ENCODE assay signal across 8 cellular contexts in genomic region chr1:229341811-229342304, GRCh38. TPM values are rescaled to one million over a fixed set of nuclear protein-coding genes. Genes with fewer than 3 reads are reported as not detected.
DNase-seq lines count a peak whose midpoint lies in the region; ATAC-seq lines count a peak whose summit lies in the region.

No MANE protein-coding gene starts in this region.

- H3K4me1 ChIP-seq in SJCRH30 (peaks cover 6% of the 10 kb centered on the region; the same call in 1 of the 2 replicates), endocrine pancreas (ENCODE audit: control insufficient read depth, insufficient read depth, low read length) (peaks cover 8% of the 10 kb centered on the region), mucosa of stomach (ENCODE audit: control insufficient read depth, insufficient read depth, low read length) (peaks cover 14% of the 10 kb centered on the region)

- ATAC-seq in GM19467 (IDR thresholded peaks at IDR 0.05; ENCODE audit: unreplicated experiment) (peak; percentile 20), HG03520 (IDR thresholded peaks at IDR 0.05; ENCODE audit: unreplicated experiment) (peak; percentile 27)

- H3K4me3 ChIP-seq in SJCRH30, result peak overlapping the region; percentile 94
- peak overlapping the region; percentile 79 for H3K4me3 ChIP-seq in endocrine pancreas (ENCODE audit: control insufficient read depth, insufficient read depth, low read length)
- peak overlapping the region; percentile 46 for H3K4me3 ChIP-seq in mucosa of stomach (ENCODE audit: low read length)

- H3K36me3 ChIP-seq in SJCRH30 (0 out of 2 replicates have a peak, but pooled peaks cover 3% of the 10 kb centered on the region), endocrine pancreas (ENCODE audit: control insufficient read depth, insufficient read depth, low read length) (no peaks in the 10 kb centered on the region), mucosa of stomach (ENCODE audit: control insufficient read depth, insufficient read depth, low read length) (no peaks in the 10 kb centered on the region)

- peak overlapping the region; percentile 79 for H3K9ac ChIP-seq in endocrine pancreas (ENCODE audit: control insufficient read depth, insufficient read depth, low read length)
- peak overlapping the region; percentile 68 for H3K9ac ChIP-seq in mucosa of stomach (ENCODE audit: low read length)

- DNase-seq in DMS114 treated with DMSO at 0.1 percent for 48 hours (lab: John Stamatoyannopoulos, UW; ENCODE audit: unreplicated experiment) (peak; percentile 11), SJCRH30 (peak in 1 of 2 experiments; percentile 62), HT-29 (ENCODE audit: low spot score) (no peak), dedifferentiated amniotic fluid mesenchymal stem cell (ENCODE audit: extremely low spot score) (no peak)

- H3K9me3 ChIP-seq in SJCRH30 (replicated peaks) (no peaks in the 10 kb centered on the region), endocrine pancreas (ENCODE audit: control insufficient read depth, low read length) (no peaks in the 10 kb centered on the region), mucosa of stomach (ENCODE audit: control insufficient read depth, low read length) (no peaks in the 10 kb centered on the region)

- no peaks in the 10 kb centered on the region for H3K27me3 ChIP-seq in SJCRH30
- H3K27me3 ChIP-seq in endocrine pancreas (ENCODE audit: control insufficient read depth, insufficient read depth, low read length), result no peaks in the 10 kb centered on the region
- H3K27me3 ChIP-seq in mucosa of stomach (ENCODE audit: control insufficient read depth, insufficient read depth, low read length), result peaks cover 14% of the 10 kb centered on the region

- H3K27ac ChIP-seq in SJCRH30, result peak overlapping the region; percentile 77

RNA-seq across cellular contexts. Expression of gene CCSAP, which starts 1.0 kb away (rescaled TPM):
- total RNA-seq in SJCRH30 (2014; rRNA removed; shearing (Covaris generic)), result 33.5 and 39.0 TPM in 2 replicates
- total RNA-seq in HT-29 (2014; rRNA removed; shearing (Covaris generic)), result 4.3 and 6.6 TPM in 2 replicates
